ENCODE assay signal across 1 cellular context in the genomic region with DNA sequence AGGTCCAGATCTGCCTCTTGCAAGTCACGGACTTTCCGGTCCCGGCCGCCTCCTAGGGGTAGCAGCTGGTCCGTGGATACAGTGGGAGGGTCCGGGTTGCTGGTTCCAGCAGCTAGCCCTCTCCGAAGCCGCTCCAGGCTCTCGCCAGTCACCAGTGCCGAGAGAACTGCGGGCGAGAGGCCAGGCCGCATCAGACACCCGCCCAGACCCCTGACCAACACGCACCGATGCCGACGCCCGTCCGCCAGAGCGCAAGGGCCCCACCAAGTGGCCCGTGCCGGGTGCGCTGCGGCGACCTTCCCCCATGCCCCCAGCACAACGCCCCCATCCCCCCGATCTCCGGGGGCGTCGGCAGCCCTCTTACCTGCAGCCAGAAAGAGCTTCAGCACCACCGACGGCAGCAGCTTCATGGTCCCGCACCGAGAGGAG.
TF ChIP-seq lines count a peak whose summit lies in the region.

No MANE protein-coding gene starts in this region.

TF ChIP-seq in HEK293, 187 proteins besides CTCF, POLR2A, EP300 and RAD21 (continued from another document):
- TF ChIP-seq MYNN (tag by site-specific recombination; IDR thresholded peaks at IDR 0.05; ENCODE audit: borderline replicate concordance) (peak; percentile 21; the same call in 1 of the 2 replicates), SP2 (tag by site-specific recombination; IDR thresholded peaks at IDR 0.05) (0 out of 2 replicates have a peak, but pooled peaks have one; percentile 4), ZNF623 (tag by site-specific recombination; IDR thresholded peaks at IDR 0.05) (no peak), ZNF600 (tag by site-specific recombination; IDR thresholded peaks at IDR 0.05) (peak; percentile 62; the same call in 1 of the 2 replicates), ZNF610 (tag by site-specific recombination; IDR thresholded peaks at IDR 0.05; ENCODE audit: borderline replicate concordance) (no peak), ZNF184 (tag by site-specific recombination; IDR thresholded peaks at IDR 0.05) (no peak), KLF1 (tag by site-specific recombination; IDR thresholded peaks at IDR 0.05) (0 out of 2 replicates have a peak, but pooled peaks have one; percentile 27), ZNF174 (tag by site-specific recombination; IDR thresholded peaks at IDR 0.05) (no peak), ZNF112 (tag by site-specific recombination; IDR thresholded peaks at IDR 0.05) (no peak), ZNF692 (tag by site-specific recombination; IDR thresholded peaks at IDR 0.05) (peak; percentile 81; the same call in 1 of the 2 replicates), ZFP37 (tag by site-specific recombination; IDR thresholded peaks at IDR 0.05) (0 out of 2 replicates have a peak, but pooled peaks have one; percentile 23), ZBTB17 (tag by site-specific recombination; IDR thresholded peaks at IDR 0.05) (0 out of 2 replicates have a peak, but pooled peaks have one; percentile 7), REST (tag by site-specific recombination; IDR thresholded peaks at IDR 0.05) (0 out of 2 replicates have a peak, but pooled peaks have one; percentile 54), EGR2 (tag by site-specific recombination; IDR thresholded peaks at IDR 0.05; ENCODE audit: low read depth) (peak; percentile 77), KLF16 (tag by site-specific recombination; IDR thresholded peaks at IDR 0.05) (peak; percentile 67; the same call in 1 of the 2 replicates), ZBTB48 (tag by site-specific recombination; IDR thresholded peaks at IDR 0.05) (peak; percentile 53; the same call in 1 of the 2 replicates)
- TF ChIP-seq, protein P1, sequence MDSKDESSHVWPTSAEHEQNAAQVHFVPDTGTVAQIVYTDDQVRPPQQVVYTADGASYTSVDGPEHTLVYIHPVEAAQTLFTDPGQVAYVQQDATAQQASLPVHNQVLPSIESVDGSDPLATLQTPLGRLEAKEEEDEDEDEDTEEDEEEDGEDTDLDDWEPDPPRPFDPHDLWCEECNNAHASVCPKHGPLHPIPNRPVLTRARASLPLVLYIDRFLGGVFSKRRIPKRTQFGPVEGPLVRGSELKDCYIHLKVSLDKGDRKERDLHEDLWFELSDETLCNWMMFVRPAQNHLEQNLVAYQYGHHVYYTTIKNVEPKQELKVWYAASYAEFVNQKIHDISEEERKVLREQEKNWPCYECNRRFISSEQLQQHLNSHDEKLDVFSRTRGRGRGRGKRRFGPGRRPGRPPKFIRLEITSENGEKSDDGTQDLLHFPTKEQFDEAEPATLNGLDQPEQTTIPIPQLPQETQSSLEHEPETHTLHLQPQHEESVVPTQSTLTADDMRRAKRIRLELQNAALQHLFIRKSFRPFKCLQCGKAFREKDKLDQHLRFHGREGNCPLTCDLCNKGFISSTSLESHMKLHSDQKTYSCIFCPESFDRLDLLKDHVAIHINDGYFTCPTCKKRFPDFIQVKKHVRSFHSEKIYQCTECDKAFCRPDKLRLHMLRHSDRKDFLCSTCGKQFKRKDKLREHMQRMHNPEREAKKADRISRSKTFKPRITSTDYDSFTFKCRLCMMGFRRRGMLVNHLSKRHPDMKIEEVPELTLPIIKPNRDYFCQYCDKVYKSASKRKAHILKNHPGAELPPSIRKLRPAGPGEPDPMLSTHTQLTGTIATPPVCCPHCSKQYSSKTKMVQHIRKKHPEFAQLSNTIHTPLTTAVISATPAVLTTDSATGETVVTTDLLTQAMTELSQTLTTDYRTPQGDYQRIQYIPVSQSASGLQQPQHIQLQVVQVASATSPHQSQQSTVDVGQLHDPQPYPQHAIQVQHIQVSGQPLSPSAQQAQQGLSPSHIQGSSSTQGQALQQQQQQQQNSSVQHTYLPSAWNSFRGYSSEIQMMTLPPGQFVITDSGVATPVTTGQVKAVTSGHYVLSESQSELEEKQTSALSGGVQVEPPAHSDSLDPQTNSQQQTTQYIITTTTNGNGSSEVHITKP (tag by site-specific recombination; IDR thresholded peaks at IDR 0.05) = no peak
- TF ChIP-seq, protein P2, sequence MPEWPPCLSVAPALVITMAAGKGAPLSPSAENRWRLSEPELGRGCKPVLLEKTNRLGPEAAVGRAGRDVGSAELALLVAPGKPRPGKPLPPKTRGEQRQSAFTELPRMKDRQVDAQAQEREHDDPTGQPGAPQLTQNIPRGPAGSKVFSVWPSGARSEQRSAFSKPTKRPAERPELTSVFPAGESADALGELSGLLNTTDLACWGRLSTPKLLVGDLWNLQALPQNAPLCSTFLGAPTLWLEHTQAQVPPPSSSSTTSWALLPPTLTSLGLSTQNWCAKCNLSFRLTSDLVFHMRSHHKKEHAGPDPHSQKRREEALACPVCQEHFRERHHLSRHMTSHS (tag by site-specific recombination; IDR thresholded peaks at IDR 0.05) = no peak
